ENCODE assay signal across 16 cellular contexts in the genomic region with DNA sequence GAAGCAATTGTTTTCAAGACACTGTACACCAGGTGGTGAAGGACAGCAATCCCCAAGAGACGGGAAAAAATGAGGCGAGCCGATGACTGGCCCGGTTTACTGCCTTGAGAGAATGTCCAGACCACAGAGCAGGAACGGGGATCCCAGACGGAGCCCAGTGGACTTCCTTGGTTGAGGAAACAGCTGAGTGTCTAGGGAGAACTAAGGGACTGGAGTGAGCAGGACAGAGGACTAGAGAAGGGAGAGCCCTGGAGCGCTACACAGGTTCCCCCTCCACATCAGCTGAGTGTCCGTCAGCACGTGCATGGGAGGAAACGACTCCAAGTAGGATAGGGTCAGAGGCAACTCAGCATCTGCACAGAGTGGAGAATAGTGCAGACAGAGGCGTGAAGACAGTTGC. TPM values are rescaled to one million over a fixed set of nuclear protein-coding genes. Genes with fewer than 3 reads are reported as not detected.
DNase-seq lines count a peak whose midpoint lies in the region; ATAC-seq and TF ChIP-seq lines count a peak whose summit lies in the region.
"Had no signal": no experiment of that assay in that cellular context is flagged by ENCODE, and none has a peak within 500 bp of the region (broad histone marks: within the 10 kb centered on the region; RNA-seq: fewer than 3 reads in every experiment).

No MANE protein-coding gene starts in this region.

- H3K27me3 Mint-ChIP-seq in GM23338 (ENCODE audit: insufficient read depth, low read depth, poor library complexity), result peaks cover 30% of the 10 kb centered on the region

- no peaks in the 10 kb centered on the region for H3K79me2 ChIP-seq in GM23338 (replicated peaks; ENCODE audit: insufficient read depth)
- H3K79me2 ChIP-seq in hepatocyte, result no peaks in the 10 kb centered on the region

- no peak overlapping the region for H3K27ac Mint-ChIP-seq in GM23338
- H3K27ac Mint-ChIP-seq: activated CD4-positive, alpha-beta memory T cell treated with anti-CD3 and anti-CD28 coated beads, Interleukin-2, amount 10 ng/mL, durations not matched to agents 7 days and 5 days; H9 had no signal

- H4K20me1 ChIP-seq in GM23338 (replicated peaks; ENCODE audit: insufficient read depth) (peaks cover 3% of the 10 kb centered on the region), hepatocyte (ENCODE audit: insufficient read depth, poor library complexity, severe bottlenecking) (no peaks in the 10 kb centered on the region)

- CTCF ChIA-PET in Panc1 (lab: Charles Lee), result no interaction called here

- TF ChIP-seq POLR2A in Peyer's patch (IDR thresholded peaks at IDR 0.05), result no peak

- H3K36me3 Mint-ChIP-seq in GM23338 (ENCODE audit: low read depth), result peaks cover 13% of the 10 kb centered on the region; the same call in 2 of the 3 replicates

- ATAC-seq in GM23338, result peak; percentile 29; the same call in 2 of the 3 replicates
- 0 out of 2 replicates have a peak, but pooled peaks have one; percentile 33 for ATAC-seq in Panc1
- peak; percentile 89 for ATAC-seq in sciatic nerve
- no peak for ATAC-seq in HG02642 (IDR thresholded peaks at IDR 0.05; ENCODE audit: poor library complexity, unreplicated experiment)

- H3K27me3 ChIP-seq in GM23338 (ENCODE audit: insufficient read depth) (peaks cover 42% of the 10 kb centered on the region), Panc1 (ENCODE audit: control insufficient read depth, insufficient read depth, low read length) (no peaks in the 10 kb centered on the region), hepatocyte (peaks cover 5% of the 10 kb centered on the region), Peyer's patch (no peaks in the 10 kb centered on the region)

- H3K4me1 Mint-ChIP-seq in GM23338, result peaks cover 21% of the 10 kb centered on the region; the same call in 2 of the 3 replicates

- in situ Hi-C loops in Panc1 (cut with HindIII; ENCODE audit: low pct_unique_long_range_greater_than_20kb, low sequenced_read_pairs), result no loop called here

- DNase-seq in GM23338 (ENCODE audit: low spot score) (peak; percentile 2), Panc1 (ENCODE audit: low read depth, low spot score) (no peak), hepatocyte (ENCODE audit: low spot score) (peak; percentile 33), sciatic nerve (ENCODE audit: low spot score) (peak; percentile 59), GM19238 (ENCODE audit: insufficient read length, low spot score) (no peak), Peyer's patch (no peak)
- DNase-seq: activated CD4-positive, alpha-beta memory T cell treated with anti-CD3 and anti-CD28 coated beads, Interleukin-2, amount 10 ng/mL, durations not matched to agents 7 days and 5 days; activated T-cell treated with anti-CD3 and anti-CD28 coated beads, Interleukin-2, amount 50 U/mL, for 48 hours; central memory CD4-positive, alpha-beta T cell; PC-9; retina; stimulated activated CD4-positive, alpha-beta T cell treated with anti-CD3 and anti-CD28 coated beads, Interleukin-2, amount 100 ng/mL, for 24 hours; substantia nigra had no signal

- peak overlapping the region; percentile 39; the same call in 1 of the 2 replicates for H3K4me2 ChIP-seq in GM23338
- H3K4me2 ChIP-seq in hepatocyte, result no peak overlapping the region
- H3K4me2 ChIP-seq: PC-9 had no signal

- H3K27ac ChIP-seq in GM23338 (ENCODE audit: low read depth) (no peak overlapping the region), Panc1 (ENCODE audit: low read length) (0 out of 2 replicates have a peak overlapping the region, but pooled peaks have one; percentile 10), hepatocyte (peak overlapping the region; percentile 25), Peyer's patch (no peak overlapping the region)
- H3K27ac ChIP-seq: PC-9 had no signal

- no peak overlapping the region for H3K4me3 ChIP-seq in GM23338
- no peak overlapping the region for H3K4me3 ChIP-seq in Panc1 (ENCODE audit: low read depth in 2 of 2, low read length in 2 of 2)
- no peak overlapping the region for H3K4me3 ChIP-seq in hepatocyte
- no peak overlapping the region for H3K4me3 ChIP-seq in Peyer's patch
- H3K4me3 ChIP-seq: PC-9 had no signal

- H2AFZ ChIP-seq in GM23338, result no peak overlapping the region
- no peak overlapping the region for H2AFZ ChIP-seq in hepatocyte
- H2AFZ ChIP-seq: PC-9 had no signal

- no peak overlapping the region; the same call in 2 of the 3 replicates for H3K4me3 Mint-ChIP-seq in GM23338
- H3K4me3 Mint-ChIP-seq: activated CD4-positive, alpha-beta memory T cell treated with anti-CD3 and anti-CD28 coated beads, Interleukin-2, amount 10 ng/mL, durations not matched to agents 7 days and 5 days had no signal

- TF ChIP-seq CTCF in GM23338 (conservative IDR thresholded peaks at IDR 0.05; ENCODE audit: low read depth in 2 of 2) (no peak), Panc1 (IDR thresholded peaks at IDR 0.05) (no peak), hepatocyte (IDR thresholded peaks at IDR 0.05; ENCODE audit: poor library complexity) (no peak), Peyer's patch (IDR thresholded peaks at IDR 0.05) (no peak)

- H3K36me3 ChIP-seq in GM23338 (ENCODE audit: insufficient read depth) (no peaks in the 10 kb centered on the region), Panc1 (ENCODE audit: control insufficient read depth, insufficient read depth, low read length) (no peaks in the 10 kb centered on the region), hepatocyte (replicated peaks; ENCODE audit: insufficient read depth, low read depth) (no peaks in the 10 kb centered on the region), Peyer's patch (no peaks in the 10 kb centered on the region)

- no peaks in the 10 kb centered on the region for H3F3A ChIP-seq in GM23338 (replicated peaks; ENCODE audit: low read depth)

- no TSS peak for BruUV-seq in Panc1 (replicated peaks; lab: Mats Ljungman, UMichigan)

- 54% methylated on average over 11 of the region's 11 CpGs for WGBS in hepatocyte (ENCODE audit: low lambda C conversion rate, missing lambda C conversion rate)

- H3K4me1 ChIP-seq in GM23338 (ENCODE audit: insufficient read depth) (peaks cover 16% of the 10 kb centered on the region), Panc1 (ENCODE audit: control insufficient read depth, insufficient read depth, low read length) (no peaks in the 10 kb centered on the region), hepatocyte (ENCODE audit: insufficient read depth) (no peaks in the 10 kb centered on the region), Peyer's patch (no peaks in the 10 kb centered on the region)

- intact Hi-C loops in Panc1 (cut with micrococcal nuclease; ENCODE audit: unreplicated experiment), result no loop called here
- intact Hi-C loops in sciatic nerve (cut with DNase I), result no loop called here

- H3K9me3 Mint-ChIP-seq in GM23338, result peaks cover 24% of the 10 kb centered on the region

- H3K9me3 ChIP-seq in Panc1 (ENCODE audit: control insufficient read depth, insufficient read depth, low read depth, low read length), result 0 out of 2 replicates have a peak, but pooled peaks cover 3% of the 10 kb centered on the region
- no peaks in the 10 kb centered on the region for H3K9me3 ChIP-seq in hepatocyte (ENCODE audit: low read depth)
- H3K9me3 ChIP-seq in Peyer's patch, result peaks cover 0 to 15% (median 5%) of the 10 kb centered on the region in 4 donors

- no peaks in the 10 kb centered on the region for H3K9me2 ChIP-seq in GM23338 (ENCODE audit: insufficient read depth)
- H3K9me2 ChIP-seq in hepatocyte (replicated peaks; ENCODE audit: insufficient read depth), result no peaks in the 10 kb centered on the region

- POLR2A ChIA-PET in Panc1 (lab: Charles Lee), result no interaction called here

TF ChIP-seq in GM23338, 12 proteins besides CTCF, POLR2A, EP300 and RAD21 (continues in another document):
- TF ChIP-seq POLR2AphosphoS5 (IDR thresholded peaks at IDR 0.05; ENCODE audit: low read depth) (no peak), ZNF114 (CRISPR knock-in tag; IDR thresholded peaks at IDR 0.05) (no peak), EZH2 (IDR thresholded peaks at IDR 0.05; ENCODE audit: low read depth, unreplicated experiment) (no peak), STAT1 (IDR thresholded peaks at IDR 0.05; ENCODE audit: unreplicated experiment) (no peak)
- TF ChIP-seq, protein P1, sequence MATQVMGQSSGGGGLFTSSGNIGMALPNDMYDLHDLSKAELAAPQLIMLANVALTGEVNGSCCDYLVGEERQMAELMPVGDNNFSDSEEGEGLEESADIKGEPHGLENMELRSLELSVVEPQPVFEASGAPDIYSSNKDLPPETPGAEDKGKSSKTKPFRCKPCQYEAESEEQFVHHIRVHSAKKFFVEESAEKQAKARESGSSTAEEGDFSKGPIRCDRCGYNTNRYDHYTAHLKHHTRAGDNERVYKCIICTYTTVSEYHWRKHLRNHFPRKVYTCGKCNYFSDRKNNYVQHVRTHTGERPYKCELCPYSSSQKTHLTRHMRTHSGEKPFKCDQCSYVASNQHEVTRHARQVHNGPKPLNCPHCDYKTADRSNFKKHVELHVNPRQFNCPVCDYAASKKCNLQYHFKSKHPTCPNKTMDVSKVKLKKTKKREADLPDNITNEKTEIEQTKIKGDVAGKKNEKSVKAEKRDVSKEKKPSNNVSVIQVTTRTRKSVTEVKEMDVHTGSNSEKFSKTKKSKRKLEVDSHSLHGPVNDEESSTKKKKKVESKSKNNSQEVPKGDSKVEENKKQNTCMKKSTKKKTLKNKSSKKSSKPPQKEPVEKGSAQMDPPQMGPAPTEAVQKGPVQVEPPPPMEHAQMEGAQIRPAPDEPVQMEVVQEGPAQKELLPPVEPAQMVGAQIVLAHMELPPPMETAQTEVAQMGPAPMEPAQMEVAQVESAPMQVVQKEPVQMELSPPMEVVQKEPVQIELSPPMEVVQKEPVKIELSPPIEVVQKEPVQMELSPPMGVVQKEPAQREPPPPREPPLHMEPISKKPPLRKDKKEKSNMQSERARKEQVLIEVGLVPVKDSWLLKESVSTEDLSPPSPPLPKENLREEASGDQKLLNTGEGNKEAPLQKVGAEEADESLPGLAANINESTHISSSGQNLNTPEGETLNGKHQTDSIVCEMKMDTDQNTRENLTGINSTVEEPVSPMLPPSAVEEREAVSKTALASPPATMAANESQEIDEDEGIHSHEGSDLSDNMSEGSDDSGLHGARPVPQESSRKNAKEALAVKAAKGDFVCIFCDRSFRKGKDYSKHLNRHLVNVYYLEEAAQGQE (IDR thresholded peaks at IDR 0.05; ENCODE audit: unreplicated experiment), result no peak

RNA-seq across cellular contexts. Expression of a gene that starts 7.1 kb away (rescaled TPM):
- total RNA-seq in GM23338 (2014; rRNA removed; shearing (Covaris generic)), result 29.0 and 59.1 TPM in 2 replicates
- polyA plus RNA-seq in GM23338 (2016; fragmentation: Nextera tagmentation; extraction: Ambion mirVana) (7.1 and 9.1 TPM in 2 replicates), hepatocyte (12.4 and 19.1 TPM in 2 replicates)
- total RNA-seq in Panc1 (2021; ENCODE audit: unreplicated experiment) (0.72 TPM), hepatocyte (10.6 and 15.5 TPM in 2 replicates), sciatic nerve (101 TPM), Peyer's patch (10 to 100 TPM in 1 of 4 donors, 1 to 10 TPM in 2, not detected in 1; 5.9 to 13.2 (median 6.6) TPM)
- polyA plus RNA-seq in Panc1 (2012; ENCODE audit: insufficient read length), result 1.2 TPM
- total RNA-seq: NCI-H460 had no signal

RNA-seq across cellular contexts. Expression of a gene that starts 23.0 kb away (rescaled TPM):
- total RNA-seq in GM23338 (2014; rRNA removed; shearing (Covaris generic)), result 0.59 and 1.1 TPM in 2 replicates
- 1.4 and 1.5 TPM in 2 replicates for polyA plus RNA-seq in GM23338 (2016; fragmentation: Nextera tagmentation; extraction: Ambion mirVana)
- 0.74 TPM for total RNA-seq in Panc1 (2021; ENCODE audit: unreplicated experiment)
- 0.67 TPM for polyA plus RNA-seq in Panc1 (2012; ENCODE audit: insufficient read length)
- not detected in 2 replicates for total RNA-seq in hepatocyte
- polyA plus RNA-seq in hepatocyte, result 0.24 and 0.64 TPM in 2 replicates
- total RNA-seq in sciatic nerve, result 3.9 TPM
- not detected for total RNA-seq in Peyer's patch

Comparison
In these comparisons a context has a peak if more than half of its experiments do, and no peak if none do; other contexts are left out.
1. DNase-seq: peak in GM23338 (single experiment), hepatocyte (single experiment) and sciatic nerve (single experiment); none in Panc1 (single experiment), GM19238 (single experiment) and Peyer's patch (0 of 3).
2. H3K27ac ChIP-seq: peak in Panc1 (single experiment) and hepatocyte (single experiment); none in GM23338 (single experiment) and Peyer's patch (0 of 4).